8 cellular contexts compared by ENCODE assay signal in genomic region chr19:11987405-11988231, GRCh38. TPM values are rescaled to one million over a fixed set of nuclear protein-coding genes. Genes with fewer than 3 reads are reported as not detected.
DNase-seq lines count a peak whose midpoint lies in the region; ATAC-seq, FAIRE-seq and TF ChIP-seq lines count a peak whose summit lies in the region.

No MANE protein-coding gene starts in this region.

- POLR2A ChIA-PET in WTC11 (lab: Charles Lee): interaction anchor here (0.6 to 2.7 kb wide), 15 partner anchors 10 to 902 kb away, joined by 3 to 18 read pairs (median 6); partner anchors contain the start of genes ZNF20, ZNF433, ZNF625 and ZNF69

- DNase-seq in NCI-H2196 treated with DMSO at 0.1 percent for 48 hours (lab: John Stamatoyannopoulos, UW; ENCODE audit: unreplicated experiment) (peak; percentile 92), WTC11 (ENCODE audit: low spot score) (peak; percentile 98), caudate nucleus (lab: John Stamatoyannopoulos, UW) (peak; percentile 27 to 98 (median 88)), keratinocyte (ENCODE audit: low read depth, low spot score) (no peak)
- peak; percentile 92 for DNase-seq in stimulated activated CD4-positive, alpha-beta T cell treated with anti-CD3 and anti-CD28 coated beads, Interleukin-12 subunit alpha, Interleukin-12 subunit beta, amount 100 ng/mL, for 4 hours

- FAIRE-seq in keratinocyte (lab: Jason Lieb, UNC): peak; percentile 70

- no peaks in the 10 kb centered on the region for H4K20me1 ChIP-seq in keratinocyte (ENCODE audit: control insufficient read depth, extremely low read depth, insufficient read depth, low read length)

- peaks cover 7% of the 10 kb centered on the region for H3K9me3 Mint-ChIP-seq in WTC11

- H3K4me1 ChIP-seq in keratinocyte (ENCODE audit: control insufficient read depth, extremely low read depth, insufficient read depth, low read length): no peaks in the 10 kb centered on the region

- peak overlapping the region; percentile 98 for H3K4me3 Mint-ChIP-seq in WTC11

- peak overlapping the region; percentile 92 for H2AFZ ChIP-seq in keratinocyte (ENCODE audit: control insufficient read depth, low read length)

- H3K4me2 ChIP-seq in keratinocyte (ENCODE audit: control insufficient read depth, extremely low read depth, insufficient read depth, low read depth, low read length): peak overlapping the region; percentile 74

- no peaks in the 10 kb centered on the region for H3K27me3 ChIP-seq in keratinocyte (ENCODE audit: control insufficient read depth, extremely low read depth, insufficient read depth, low read length)

- peak overlapping the region; percentile 81 to 96 (median 81) for H3K4me3 ChIP-seq in keratinocyte (ENCODE audit: control insufficient read depth in 2 of 3, extremely low read depth in 1 of 3, insufficient read depth in 2 of 3, low read depth in 1 of 3, low read length in 3 of 3)

- H3K27ac ChIP-seq in caudate nucleus (ENCODE audit: low read depth, low read length) (peak overlapping the region; percentile 58), keratinocyte (ENCODE audit: control insufficient read depth, insufficient read depth, low read length) (peak overlapping the region; percentile 77)

- CTCF ChIA-PET in WTC11 (lab: Charles Lee): interaction anchor here (0.5 to 7.1 kb wide), 29 partner anchors 13 to 190 kb away, joined by 3 to 100 read pairs (median 4); partner anchors contain the start of genes ZNF20, ZNF433, ZNF439 and ZNF440

- ATAC-seq in GM18502 (IDR thresholded peaks at IDR 0.05; ENCODE audit: poor library complexity, unreplicated experiment) (peak; percentile 90), HG03045 (IDR thresholded peaks at IDR 0.05; ENCODE audit: unreplicated experiment) (peak; percentile 83), WTC11 (peak; percentile 97), HG02938 (IDR thresholded peaks at IDR 0.05; ENCODE audit: unreplicated experiment) (no peak)

- peaks cover 21% of the 10 kb centered on the region for H3K36me3 Mint-ChIP-seq in WTC11

- H3K79me2 ChIP-seq in keratinocyte (ENCODE audit: control insufficient read depth, insufficient read depth, low read length): peaks cover 4% of the 10 kb centered on the region

- peaks cover 0 to 3% of the 10 kb centered on the region in 2 experiments for H3K36me3 ChIP-seq in keratinocyte (ENCODE audit: control insufficient read depth in 2 of 2, extremely low read depth in 1 of 2, insufficient read depth in 2 of 2, low read length in 2 of 2)

- peaks cover 32% of the 10 kb centered on the region for H3K4me1 Mint-ChIP-seq in WTC11

- peak overlapping the region; percentile 78 for H3K9ac ChIP-seq in keratinocyte (ENCODE audit: control insufficient read depth, extremely low read depth, insufficient read depth, low read length)

- no peak for TF ChIP-seq CTCF in WTC11 (IDR thresholded peaks at IDR 0.05)
- TF ChIP-seq CTCF in keratinocyte (optimal IDR thresholded peaks at IDR 0.05 in 1 of 3, IDR thresholded peaks at IDR 0.05 in 1 of 3, conservative IDR thresholded peaks at IDR 0.05 in 1 of 3; ENCODE audit: extremely low read depth in 1 of 3, insufficient read depth in 2 of 3, low read length in 3 of 3): no peak

- peak overlapping the region; percentile 99 for H3K27ac Mint-ChIP-seq in WTC11

- no peaks in the 10 kb centered on the region for H3K27me3 Mint-ChIP-seq in WTC11 (ENCODE audit: low read depth)

- peaks cover 8% of the 10 kb centered on the region for H3K9me3 ChIP-seq in keratinocyte (ENCODE audit: control insufficient read depth, low read depth, low read length)

- dilution Hi-C loops in keratinocyte (cut with MboI; ENCODE audit: extremely low pct_ligation_motif_present, low sequenced_read_pairs): no loop called here

- no peaks in the 10 kb centered on the region for H3K9me1 ChIP-seq in keratinocyte (ENCODE audit: control insufficient read depth, extremely low read depth, insufficient read depth, low read length)

TF ChIP-seq in WTC11, 78 proteins besides CTCF, POLR2A, EP300 and RAD21 (continues in another document):
- TF ChIP-seq AFF4 (CRISPR knock-in tag; IDR thresholded peaks at IDR 0.05; ENCODE audit: borderline replicate concordance) (no peak), CDX4 (CRISPR knock-in tag; IDR thresholded peaks at IDR 0.05; ENCODE audit: borderline replicate concordance) (no peak), MAX (CRISPR knock-in tag; IDR thresholded peaks at IDR 0.05) (no peak; the same call in 1 of the 2 replicates), TEAD4 (CRISPR knock-in tag; IDR thresholded peaks at IDR 0.05) (0 out of 2 replicates have a peak, but pooled peaks have one; percentile 15), ZNF671 (CRISPR knock-in tag; IDR thresholded peaks at IDR 0.05) (no peak), ELF4 (CRISPR knock-in tag; IDR thresholded peaks at IDR 0.05; ENCODE audit: low read depth) (no peak), FOXP1 (CRISPR knock-in tag; IDR thresholded peaks at IDR 0.05; ENCODE audit: borderline replicate concordance) (peak; percentile 20; the same call in 1 of the 2 replicates)

RNA-seq across cellular contexts. Expression of gene ZNF763, which starts 22.8 kb away (rescaled TPM):
- 2.4 to 3.1 TPM (median 2.9 TPM) in 3 replicates for total RNA-seq in WTC11 (2021)
- polyA plus RNA-seq in keratinocyte: 1.2 to 2.3 TPM (median 1.3 TPM) in 3 replicates
- 2.1 TPM for polyA plus RNA-seq in keratinocyte (2011; ENCODE audit: low read depth)
- polyA plus RNA-seq in keratinocyte (2011; cell fraction: cytosol; rRNA removed): 0.81 and 1.7 TPM in 2 replicates
- 3.1 and 3.7 TPM in 2 replicates for polyA plus RNA-seq in keratinocyte (2011; cell fraction: nucleus; rRNA removed)
- polyA plus RNA-seq in keratinocyte (2012; ENCODE audit: low replicate concordance): 1.0 and 1.5 TPM in 2 replicates
- 2.3 to 3.4 TPM (median 2.3 TPM) in 3 replicates for polyA minus RNA-seq in keratinocyte
- not detected for polyA minus RNA-seq in keratinocyte (2011; cell fraction: cytosol; rRNA and poly(A)+ RNA removed)
- 2.4 and 5.0 TPM in 2 replicates for polyA minus RNA-seq in keratinocyte (2011; cell fraction: nucleus; rRNA and poly(A)+ RNA removed)

RNA-seq across cellular contexts. Expression of gene ZNF433, which starts 47.9 kb away (rescaled TPM):
- 2.9 TPM in 3 replicates for total RNA-seq in WTC11 (2021)
- 3.6 to 4.7 TPM (median 4.5 TPM) in 3 replicates for polyA plus RNA-seq in keratinocyte
- polyA plus RNA-seq in keratinocyte (2011; ENCODE audit: low read depth): 4.0 TPM
- 3.4 and 3.5 TPM in 2 replicates for polyA plus RNA-seq in keratinocyte (2011; cell fraction: cytosol; rRNA removed)
- 7.8 and 8.1 TPM in 2 replicates for polyA plus RNA-seq in keratinocyte (2011; cell fraction: nucleus; rRNA removed)
- polyA plus RNA-seq in keratinocyte (2012; ENCODE audit: low replicate concordance): 3.0 and 6.0 TPM in 2 replicates
- 0.46 to 4.7 TPM (median 4.3 TPM) in 3 replicates for polyA minus RNA-seq in keratinocyte
- polyA minus RNA-seq in keratinocyte (2011; cell fraction: cytosol; rRNA and poly(A)+ RNA removed): 1.2 TPM
- polyA minus RNA-seq in keratinocyte (2011; cell fraction: nucleus; rRNA and poly(A)+ RNA removed): 3.5 and 6.2 TPM in 2 replicates
